11 cellular contexts compared by ENCODE assay signal in the genomic region with DNA sequence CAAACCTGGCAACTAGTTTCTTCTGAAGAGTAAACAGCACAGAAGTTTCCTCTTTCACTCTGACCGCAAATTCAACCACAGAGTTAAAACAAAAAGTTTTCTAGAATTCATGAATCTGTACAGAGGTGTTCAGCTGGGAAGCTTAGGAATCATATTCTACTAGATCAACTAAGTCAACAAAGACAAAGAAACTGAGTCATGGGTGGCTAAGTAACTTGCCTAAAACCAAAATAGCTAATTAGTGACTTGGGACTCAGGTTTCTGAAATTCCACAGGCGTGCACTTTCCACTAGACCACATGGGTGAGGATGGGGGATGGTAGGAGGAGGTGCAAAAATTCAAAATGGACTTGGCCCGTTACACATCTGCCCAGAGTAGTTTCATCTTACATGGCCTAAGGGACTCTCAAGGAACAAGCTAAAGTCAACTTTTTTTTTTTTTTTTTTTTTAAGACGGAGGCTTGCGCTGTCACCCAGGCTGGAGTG. TPM values are rescaled to one million over a fixed set of nuclear protein-coding genes. Genes with fewer than 3 reads are reported as not detected.
A peak's percentile ranks its signal among the peaks of the same experiment; 100 is the strongest.
DNase-seq lines count a peak whose midpoint lies in the region; TF ChIP-seq lines count a peak whose summit lies in the region.
"Had no signal": no experiment of that assay in that cellular context is flagged by ENCODE, and none has a peak within 500 bp of the region (broad histone marks: within the 10 kb centered on the region; RNA-seq: fewer than 3 reads in every experiment).

No MANE protein-coding gene starts in this region.

- peak overlapping the region; percentile 58 for H3K4me3 Mint-ChIP-seq in activated CD4-positive, alpha-beta T cell treated with anti-CD3 and anti-CD28 coated beads, Interleukin-2, amount 10 ng/mL, durations not matched to agents 24 days and 14 days
- H3K4me3 Mint-ChIP-seq in type B pancreatic cell = no peak overlapping the region
- H3K4me3 Mint-ChIP-seq: brain had no signal

- no peaks in the 10 kb centered on the region for H3K36me3 ChIP-seq in mammary epithelial cell (ENCODE audit: insufficient read depth, low read length)
- H3K36me3 ChIP-seq: heart right ventricle had no signal

- H3K9me3 Mint-ChIP-seq in activated CD4-positive, alpha-beta T cell treated with anti-CD3 and anti-CD28 coated beads, Interleukin-2, amount 10 ng/mL, durations not matched to agents 24 days and 14 days = no peaks in the 10 kb centered on the region
- no peaks in the 10 kb centered on the region for H3K9me3 Mint-ChIP-seq in type B pancreatic cell
- H3K9me3 Mint-ChIP-seq: brain had no signal

- intact Hi-C loops in activated CD4-positive, alpha-beta T cell treated with anti-CD3 and anti-CD28 coated beads, Interleukin-2, amount 10 ng/mL, durations not matched to agents 24 days and 14 days (cut with micrococcal nuclease) = no loop called here
- intact Hi-C loops in mammary epithelial cell (cut with micrococcal nuclease) = loop anchor here (2.0 kb wide), 1 partner anchor 49 kb away; no protein-coding TSS in a partner anchor

- no TSS peak for BruUV-seq in mammary epithelial cell (replicated peaks; lab: Mats Ljungman, UMichigan)

- H3K27me3 Mint-ChIP-seq in activated CD4-positive, alpha-beta T cell treated with anti-CD3 and anti-CD28 coated beads, Interleukin-2, amount 10 ng/mL, durations not matched to agents 24 days and 14 days = peaks cover 7% of the 10 kb centered on the region
- no peaks in the 10 kb centered on the region for H3K27me3 Mint-ChIP-seq in type B pancreatic cell
- H3K27me3 Mint-ChIP-seq: brain had no signal

- 58% methylated on average over 4 of the region's 5 CpGs for WGBS in mammary epithelial cell (ENCODE audit: low coverage, missing lambda C conversion rate)

- no peaks in the 10 kb centered on the region for H3K9me3 ChIP-seq in mammary epithelial cell (replicated peaks; ENCODE audit: insufficient read depth, low read length)
- H3K9me3 ChIP-seq: heart right ventricle had no signal

- H3K4me1 ChIP-seq in mammary epithelial cell (ENCODE audit: insufficient read depth, low read length) = peaks cover 26% of the 10 kb centered on the region

- H3K36me3 Mint-ChIP-seq in activated CD4-positive, alpha-beta T cell treated with anti-CD3 and anti-CD28 coated beads, Interleukin-2, amount 10 ng/mL, durations not matched to agents 24 days and 14 days (ENCODE audit: low read depth) = no peaks in the 10 kb centered on the region
- peaks cover 4% of the 10 kb centered on the region for H3K36me3 Mint-ChIP-seq in type B pancreatic cell
- H3K36me3 Mint-ChIP-seq: brain had no signal

- CTCF ChIA-PET in mammary epithelial cell (lab: Charles Lee; ENCODE audit: low non-redundant PET) = no interaction called here

- DNase-seq in activated CD4-positive, alpha-beta T cell treated with anti-CD3 and anti-CD28 coated beads, Interleukin-2, amount 10 ng/mL, durations not matched to agents 24 days and 14 days = no peak
- no peak for DNase-seq in activated CD4-positive, alpha-beta T cell treated with anti-CD3 and anti-CD28 coated beads, Interleukin-2, amount 50 U/mL, for 48 hours
- DNase-seq in HK-2 (ENCODE audit: unreplicated experiment) = peak; percentile 81
- peak; percentile 44 for DNase-seq in mammary epithelial cell
- no peak for DNase-seq in type B pancreatic cell (ENCODE audit: extremely low spot score, unreplicated experiment)
- DNase-seq in GM19238 (ENCODE audit: insufficient read length, low spot score) = no peak
- no peak for DNase-seq in HT-29 (ENCODE audit: low spot score)
- DNase-seq in Ammon's horn (ENCODE audit: low spot score) = no peak
- DNase-seq: activated CD4-positive, alpha-beta T cell treated with anti-CD3 and anti-CD28 coated beads for 1 hour; heart right ventricle had no signal

- no peak overlapping the region for H2AFZ ChIP-seq in mammary epithelial cell (ENCODE audit: low read depth, low read length)

- peaks cover 2% of the 10 kb centered on the region for H4K20me1 ChIP-seq in mammary epithelial cell (ENCODE audit: insufficient read depth, low read length)

- in situ Hi-C loops in mammary epithelial cell (cut with MboI; ENCODE audit: low sequenced_read_pairs in 2 of 2) = no loop called here

- H3K4me2 ChIP-seq in mammary epithelial cell (ENCODE audit: insufficient read depth, low read depth, low read length) = no peak overlapping the region

- no peak overlapping the region for H3K9ac ChIP-seq in mammary epithelial cell (ENCODE audit: insufficient read depth, low read length)

- peaks cover 16% of the 10 kb centered on the region for H3K4me1 Mint-ChIP-seq in activated CD4-positive, alpha-beta T cell treated with anti-CD3 and anti-CD28 coated beads, Interleukin-2, amount 10 ng/mL, durations not matched to agents 24 days and 14 days
- H3K4me1 Mint-ChIP-seq in type B pancreatic cell (ENCODE audit: unreplicated experiment) = peaks cover 27% of the 10 kb centered on the region

- H3K27ac ChIP-seq in mammary epithelial cell (ENCODE audit: insufficient read depth, low read depth, low read length) = no peak overlapping the region
- H3K27ac ChIP-seq: heart right ventricle had no signal

- H3K4me3 ChIP-seq in mammary epithelial cell (replicated peaks in 1 of 3; ENCODE audit: insufficient read depth in 1 of 3, low read depth in 2 of 3, low read length in 3 of 3) = no peak overlapping the region
- H3K4me3 ChIP-seq: heart right ventricle had no signal

- no peaks in the 10 kb centered on the region for H3K27me3 ChIP-seq in mammary epithelial cell (ENCODE audit: insufficient read depth, low read length)
- H3K27me3 ChIP-seq: heart right ventricle had no signal

- dilution Hi-C loops in mammary epithelial cell (cut with HindIII; ENCODE audit: low sequenced_read_pairs) = no loop called here

- H3K27ac Mint-ChIP-seq in activated CD4-positive, alpha-beta T cell treated with anti-CD3 and anti-CD28 coated beads, Interleukin-2, amount 10 ng/mL, durations not matched to agents 24 days and 14 days = no peak overlapping the region
- peak overlapping the region; percentile 4 for H3K27ac Mint-ChIP-seq in type B pancreatic cell

- peaks cover 99% of the 10 kb centered on the region for H3K79me2 ChIP-seq in mammary epithelial cell (ENCODE audit: insufficient read depth, low read length)

- TF ChIP-seq CTCF in mammary epithelial cell (conservative IDR thresholded peaks at IDR 0.05 in 1 of 2, IDR thresholded peaks at IDR 0.05 in 1 of 2; ENCODE audit: extremely low read depth in 1 of 2, insufficient read depth in 1 of 2, low read depth in 1 of 2, low read length in 2 of 2) (no peak), type B pancreatic cell (conservative IDR thresholded peaks at IDR 0.05) (no peak)

RNA-seq across cellular contexts. Expression of a gene that starts 25.8 kb away (rescaled TPM):
- total RNA-seq in activated CD4-positive, alpha-beta T cell treated with anti-CD3 and anti-CD28 coated beads, Interleukin-2, amount 10 ng/mL, durations not matched to agents 24 days and 14 days = 29.7 and 29.9 TPM in 2 replicates
- total RNA-seq in mammary epithelial cell (100 to 1,000 TPM; 152 to 157 TPM), type B pancreatic cell (ENCODE audit: low replicate concordance) (29.2 and 32.3 TPM in 2 replicates)
- 52.9 TPM for polyA plus RNA-seq in mammary epithelial cell
- 116 TPM for polyA minus RNA-seq in mammary epithelial cell
- total RNA-seq in HT-29 (2014; rRNA removed; shearing (Covaris generic)) = 5.9 and 11.0 TPM in 2 replicates

Comparison
In these comparisons a context has a peak if more than half of its experiments do, and no peak if none do; other contexts are left out.
1. DNase-seq: peak in HK-2 (single experiment) and mammary epithelial cell (single experiment); none in activated CD4-positive, alpha-beta T cell treated with anti-CD3 and anti-CD28 coated beads, Interleukin-2, amount 10 ng/mL, durations not matched to agents 24 days and 14 days (single experiment), activated CD4-positive, alpha-beta T cell treated with anti-CD3 and anti-CD28 coated beads, Interleukin-2, amount 50 U/mL, for 48 hours (0 of 2), type B pancreatic cell (single experiment), GM19238 (single experiment), HT-29 (single experiment) and Ammon's horn (single experiment).